ENCODE assay signal across 26 cellular contexts in genomic region chr9:90444609-90445008, GRCh38.
"Had no signal": no experiment of that assay in that cellular context is flagged by ENCODE, and none has a peak within 500 bp of the region (broad histone marks: within the 10 kb centered on the region; RNA-seq: fewer than 3 reads in every experiment).

No MANE protein-coding gene starts in this region.

- H3K9me3 ChIP-seq: neutrophil, ovary, right lobe of liver, thoracic aorta, thyroid gland, upper lobe of left lung, vagina had no signal

- H3K27me3 ChIP-seq: ovary, right lobe of liver, thyroid gland, tibial nerve, upper lobe of left lung, vagina had no signal

- DNase-seq: nephron progenitor cell; nucleus accumbens; ovary; posterior cingulate gyrus; psoas muscle; right cardiac atrium; right lobe of liver; sigmoid colon; small intestine; stimulated activated CD4-positive, alpha-beta T cell treated with anti-CD3 and anti-CD28 coated beads, Interleukin-15, amount 100 ng/mL, for 24 hours; stimulated activated CD4-positive, alpha-beta T cell treated with anti-CD3 and anti-CD28 coated beads, Interleukin-2, amount 100 ng/mL, for 24 hours; stimulated activated CD4-positive, alpha-beta T cell treated with anti-CD3 and anti-CD28 coated beads, Interleukin-2, amount 100 ng/mL, for 48 hours; stimulated activated CD4-positive, alpha-beta T cell treated with anti-CD3 and anti-CD28 coated beads, Interleukin-4, amount 100 ng/mL, for 24 hours; stimulated activated naive B cell treated with anti-CD40 and anti-IgM and Interleukin-4, amounts not matched to agents 10 μg/mL and 1 μg/mL and 100 μg/mL, for 72 hours; stimulated activated naive CD4-positive, alpha-beta T cell treated with Interleukin-2 at 50 U/mL for 16 hours; stomach; thyroid gland; trophoblast cell; upper lobe of left lung had no signal

- ATAC-seq: natural killer cell treated with Interleukin-12 subunit alpha and Interleukin-12 subunit beta and Interleukin-15 and Interleukin-18, amount 100 ng/mL, for 72 hours; psoas muscle; right cardiac atrium; right lobe of liver; stimulated activated effector memory CD8-positive, alpha-beta T cell treated with anti-CD3 and anti-CD28 coated beads, Interleukin-12 subunit alpha, Interleukin-12 subunit beta, amount 100 ng/mL, for 72 hours; stimulated activated naive B cell treated with anti-CD40 and anti-IgM and Interleukin-4, amounts not matched to agents 10 μg/mL and 1 μg/mL and 100 μg/mL, for 72 hours had no signal

- H3K4me3 ChIP-seq: ovary, psoas muscle, right lobe of liver, sigmoid colon, stomach, thoracic aorta, thyroid gland, tibial nerve, upper lobe of left lung, vagina had no signal

- H3K79me2 ChIP-seq: parathyroid adenoma had no signal

- H3K9ac ChIP-seq: parathyroid adenoma had no signal

- H3K27ac ChIP-seq: neutrophil, ovary, parathyroid adenoma, psoas muscle, right lobe of liver, sigmoid colon, stomach, thoracic aorta, thyroid gland, tibial nerve, upper lobe of left lung, vagina had no signal

- H3K36me3 ChIP-seq: neutrophil, ovary, right lobe of liver, sigmoid colon, stomach, thoracic aorta, thyroid gland, tibial nerve, upper lobe of left lung, vagina had no signal

- H3K4me1 ChIP-seq: parathyroid adenoma, psoas muscle, right lobe of liver, sigmoid colon, stomach, thyroid gland, tibial nerve, upper lobe of left lung, vagina had no signal
